29 cellular contexts compared by ENCODE assay signal in the genomic region with DNA sequence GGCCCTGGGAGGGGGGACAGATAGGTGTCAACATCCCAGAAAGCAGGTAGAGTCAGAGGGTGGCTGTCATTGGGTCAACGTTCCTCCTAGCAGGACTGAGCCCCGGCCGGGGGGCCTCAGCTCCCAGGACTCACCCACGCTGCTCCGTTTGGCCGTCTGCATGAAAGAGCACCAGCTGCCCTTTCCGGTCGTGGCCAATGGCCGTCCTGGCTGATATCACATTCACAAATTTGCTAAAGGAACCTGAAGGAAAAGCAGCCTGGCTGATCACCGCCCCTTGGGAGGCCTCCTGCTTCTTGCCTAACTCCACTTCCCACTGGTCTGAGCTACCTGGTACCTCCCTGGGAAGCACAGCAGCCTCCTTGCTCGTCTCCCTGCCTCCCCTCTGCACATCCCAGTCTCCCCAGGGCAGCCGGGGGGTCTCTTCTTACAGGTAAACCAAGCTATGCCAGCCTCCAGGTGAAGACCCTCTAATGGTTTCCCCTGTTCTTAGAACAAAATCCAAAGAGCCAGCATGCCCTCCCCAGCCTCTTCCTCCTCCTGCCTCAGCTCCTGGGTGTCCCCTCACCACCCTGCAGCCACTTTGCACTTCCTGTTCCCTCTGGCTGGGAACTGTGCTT. TPM values are rescaled to one million over a fixed set of nuclear protein-coding genes. Genes with fewer than 3 reads are reported as not detected.
"Had no signal": no experiment of that assay in that cellular context is flagged by ENCODE, and none has a peak within 500 bp of the region (broad histone marks: within the 10 kb centered on the region; RNA-seq: fewer than 3 reads in every experiment).

No MANE protein-coding gene starts in this region.

- ATAC-seq: activated CD8-positive, alpha-beta memory T cell treated with anti-CD3 and anti-CD28 coated beads, Interleukin-2, amount 10 ng/mL, durations not matched to agents 7 days and 5 days; WTC11 had no signal

- H3K36me3 ChIP-seq: MG63, SJCRH30 had no signal

- H3K9me3 ChIP-seq: MG63, Peyer's patch, SJCRH30, SK-N-SH had no signal

- H3K4me1 ChIP-seq: SJCRH30 had no signal

- H3K9ac ChIP-seq: SK-N-SH had no signal

- H3K27ac ChIP-seq: Peyer's patch, RWPE1, SJCRH30 had no signal

- H3K27me3 ChIP-seq: MG63, Peyer's patch, SJCRH30 had no signal

- H3K36me3 Mint-ChIP-seq: activated CD8-positive, alpha-beta memory T cell treated with anti-CD3 and anti-CD28 coated beads, Interleukin-2, amount 10 ng/mL, durations not matched to agents 7 days and 5 days; activated naive CD4-positive, alpha-beta T cell treated with anti-CD3 and anti-CD28 coated beads, Interleukin-2, amount 50 U/mL, for 24 hours; brain; WTC11 had no signal

- DNase-seq: activated CD4-positive, alpha-beta T cell treated with anti-CD3 and anti-CD28 coated beads for 48 hours; activated CD4-positive, alpha-beta T cell treated with anti-CD3 and anti-CD28 coated beads, Interleukin-2, amount 50 U/mL, for 48 hours; activated CD4-positive, CD25-positive, alpha-beta regulatory T cell treated with anti-CD3 and anti-CD28 coated beads, Interleukin-2, amount 50 U/mL, for 72 hours; activated CD8-positive, alpha-beta memory T cell treated with anti-CD3 and anti-CD28 coated beads, Interleukin-2, amount 10 ng/mL, durations not matched to agents 7 days and 5 days; activated effector memory CD4-positive, alpha-beta T cell treated with Interleukin-2 at 50 U/mL for 16 hours; activated naive CD4-positive, alpha-beta T cell; activated T-cell treated with anti-CD3 and anti-CD28 coated beads, Interleukin-2, amount 50 U/mL, for 24 hours; MG63; MV-4-11; NCI-H1105; NCI-H1436; NCI-H1694 treated with DMSO at 0.1 percent for 48 hours; NCI-H2029 treated with DMSO at 0.1 percent for 48 hours; NCI-H345; NCI-H510A; NCI-H526 treated with DMSO at 0.1 percent for 48 hours; NCI-H82; OCI-M1; Peyer's patch; Right ventricle myocardium superior; SJCRH30; SK-N-SH had no signal

- H3K9me3 Mint-ChIP-seq: activated naive CD4-positive, alpha-beta T cell treated with anti-CD3 and anti-CD28 coated beads, Interleukin-2, amount 50 U/mL, for 24 hours; activated T-cell treated with anti-CD3 and anti-CD28 coated beads, Interleukin-2, amount 50 U/mL, for 24 hours; activated T-helper 1 cell treated with anti-CD3 and anti-CD28 coated beads, Interleukin-12 subunit alpha, Interleukin-12 subunit beta, Interleukin-2, Interleukin-4 antibody, amounts not matched to agents 30 ng/mL and 10 ng/mL and 1 ng/mL, durations not matched to agents 14 hours and 24 hours and 36 hours; brain; WTC11 had no signal

- H3K27ac Mint-ChIP-seq: activated CD8-positive, alpha-beta memory T cell treated with anti-CD3 and anti-CD28 coated beads, Interleukin-2, amount 10 ng/mL, durations not matched to agents 7 days and 5 days; activated naive CD4-positive, alpha-beta T cell treated with anti-CD3 and anti-CD28 coated beads, Interleukin-2, amount 50 U/mL, for 24 hours; activated T-helper 1 cell treated with anti-CD3 and anti-CD28 coated beads, Interleukin-12 subunit alpha, Interleukin-12 subunit beta, Interleukin-2, Interleukin-4 antibody, amounts not matched to agents 30 ng/mL and 10 ng/mL and 1 ng/mL, durations not matched to agents 14 hours and 24 hours and 36 hours; brain; WTC11 had no signal

- H3K27me3 Mint-ChIP-seq: activated CD8-positive, alpha-beta memory T cell treated with anti-CD3 and anti-CD28 coated beads, Interleukin-2, amount 10 ng/mL, durations not matched to agents 7 days and 5 days; activated naive CD4-positive, alpha-beta T cell treated with anti-CD3 and anti-CD28 coated beads, Interleukin-2, amount 50 U/mL, for 24 hours; activated T-cell treated with anti-CD3 and anti-CD28 coated beads, Interleukin-2, amount 50 U/mL, for 24 hours had no signal

- H3K4me3 Mint-ChIP-seq: activated CD8-positive, alpha-beta memory T cell treated with anti-CD3 and anti-CD28 coated beads, Interleukin-2, amount 10 ng/mL, durations not matched to agents 7 days and 5 days; activated naive CD4-positive, alpha-beta T cell treated with anti-CD3 and anti-CD28 coated beads, Interleukin-2, amount 50 U/mL, for 24 hours; activated T-cell treated with anti-CD3 and anti-CD28 coated beads, Interleukin-2, amount 50 U/mL, for 24 hours; activated T-helper 1 cell treated with anti-CD3 and anti-CD28 coated beads, Interleukin-12 subunit alpha, Interleukin-12 subunit beta, Interleukin-2, Interleukin-4 antibody, amounts not matched to agents 30 ng/mL and 10 ng/mL and 1 ng/mL, durations not matched to agents 14 hours and 24 hours and 36 hours; WTC11 had no signal

- H3K4me3 ChIP-seq: MG63, Peyer's patch, SJCRH30 had no signal

RNA-seq across cellular contexts. Expression of a gene that starts 35.4 kb away (rescaled TPM):
- total RNA-seq: activated CD8-positive, alpha-beta memory T cell treated with anti-CD3 and anti-CD28 coated beads, Interleukin-2, amount 10 ng/mL, durations not matched to agents 7 days and 5 days; activated T-helper 1 cell treated with anti-CD3 and anti-CD28 coated beads, Interleukin-12 subunit alpha, Interleukin-12 subunit beta, Interleukin-2, Interleukin-4 antibody, amounts not matched to agents 30 ng/mL and 10 ng/mL and 1 ng/mL, durations not matched to agents 14 hours and 24 hours and 36 hours; astrocyte; SJCRH30; T-helper 1 cell treated with Interleukin-12 subunit alpha and Interleukin-12 subunit beta and Interleukin-4 antibody, amounts not matched to agents 30 ng/mL and 1 ng/mL, for 36 hours had no signal
- polyA plus RNA-seq: SK-N-SH had no signal
